In the genomic region with DNA sequence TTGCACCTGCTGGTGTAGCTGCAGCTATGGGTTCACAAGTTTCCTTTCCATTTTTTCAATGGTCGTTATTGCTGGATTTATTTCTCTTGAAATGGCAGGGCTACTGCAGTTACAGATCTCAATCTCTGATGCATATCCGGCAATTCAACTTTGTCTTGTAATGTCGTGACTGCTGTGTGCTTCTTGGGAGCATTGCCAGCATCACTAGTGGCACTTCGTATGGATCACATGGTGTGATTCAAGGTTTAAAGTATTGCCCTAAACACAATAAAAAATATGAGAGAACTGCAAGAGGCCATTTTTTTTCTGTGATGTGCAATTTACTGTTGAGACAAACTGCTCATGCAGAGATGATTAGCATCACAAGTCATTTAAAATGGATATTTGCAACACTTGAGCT, we compare ENCODE assay signal across 26 cellular contexts.
DNase-seq lines count a peak whose midpoint lies in the region; ATAC-seq and TF ChIP-seq lines count a peak whose summit lies in the region.
"Had no signal": no experiment of that assay in that cellular context is flagged by ENCODE, and none has a peak within 500 bp of the region (broad histone marks: within the 10 kb centered on the region; RNA-seq: fewer than 3 reads in every experiment).

No MANE protein-coding gene starts in this region.

- TF ChIP-seq POLR2A in gastroesophageal sphincter (IDR thresholded peaks at IDR 0.05): no peak

- peaks cover 5 to 13% of the 10 kb centered on the region in 2 donors for H3K9me3 Mint-ChIP-seq in activated naive CD4-positive, alpha-beta T cell treated with anti-CD3 and anti-CD28 coated beads, Interleukin-2, amount 50 U/mL, for 72 hours
- H3K9me3 Mint-ChIP-seq: activated CD4-positive, alpha-beta T cell treated with anti-CD3 and anti-CD28 coated beads, Interleukin-2, amount 10 ng/mL, durations not matched to agents 7 days and 5 days had no signal

- no peak overlapping the region for H3K4me3 ChIP-seq in gastroesophageal sphincter
- H3K4me3 ChIP-seq: right lobe of liver had no signal

- H3K9me3 ChIP-seq in gastroesophageal sphincter: no peaks in the 10 kb centered on the region
- H3K9me3 ChIP-seq: BE2C, right lobe of liver had no signal

- H3K27me3 ChIP-seq in gastroesophageal sphincter: no peaks in the 10 kb centered on the region
- H3K27me3 ChIP-seq: BE2C, right lobe of liver had no signal

- H3K27ac Mint-ChIP-seq in activated naive CD4-positive, alpha-beta T cell treated with anti-CD3 and anti-CD28 coated beads, Interleukin-2, amount 50 U/mL, for 72 hours: no peak overlapping the region
- H3K27ac Mint-ChIP-seq: activated CD4-positive, alpha-beta T cell treated with anti-CD3 and anti-CD28 coated beads, Interleukin-2, amount 10 ng/mL, durations not matched to agents 7 days and 5 days; activated CD8-positive, alpha-beta memory T cell treated with anti-CD3 and anti-CD28 coated beads, Interleukin-2, amount 10 ng/mL, durations not matched to agents 7 days and 5 days; HFFc6; IgD-negative memory B cell; type B pancreatic cell; WTC11 had no signal

- intact Hi-C loops in left colon (cut with DNase I, micrococcal nuclease): no loop called here

- TF ChIP-seq CTCF in gastroesophageal sphincter (IDR thresholded peaks at IDR 0.05): no peak

- ATAC-seq in left colon (peak; percentile 85), gastroesophageal sphincter (no peak)
- ATAC-seq in activated naive CD4-positive, alpha-beta T cell treated with anti-CD3 and anti-CD28 coated beads, Interleukin-2, amount 50 U/mL, for 72 hours: no peak
- ATAC-seq: activated CD8-positive, alpha-beta memory T cell treated with anti-CD3 and anti-CD28 coated beads, Interleukin-2, amount 10 ng/mL, durations not matched to agents 7 days and 5 days; right lobe of liver; WTC11 had no signal

- WGBS in gastroesophageal sphincter (ENCODE audit: low coverage in 1 of 2), 2 donors: 79 to 90% methylated on average over 2 to 4 of the region's 4 CpGs

- H3K36me3 ChIP-seq in gastroesophageal sphincter: no peaks in the 10 kb centered on the region
- H3K36me3 ChIP-seq: BE2C, right lobe of liver had no signal

- H3K4me1 ChIP-seq in gastroesophageal sphincter: no peaks in the 10 kb centered on the region
- H3K4me1 ChIP-seq: parathyroid adenoma, right lobe of liver had no signal

- no peaks in the 10 kb centered on the region for H3K36me3 Mint-ChIP-seq in activated naive CD4-positive, alpha-beta T cell treated with anti-CD3 and anti-CD28 coated beads, Interleukin-2, amount 50 U/mL, for 72 hours
- H3K36me3 Mint-ChIP-seq: activated CD8-positive, alpha-beta memory T cell treated with anti-CD3 and anti-CD28 coated beads, Interleukin-2, amount 10 ng/mL, durations not matched to agents 7 days and 5 days; IgD-negative memory B cell; type B pancreatic cell; WTC11 had no signal

- no peak for TF ChIP-seq EP300 in gastroesophageal sphincter (IDR thresholded peaks at IDR 0.05)

- DNase-seq in DMS153 (lab: John Stamatoyannopoulos, UW) (peak; percentile 77), NCI-H1417 (lab: John Stamatoyannopoulos, UW) (peak; percentile 29 to 89 (median 77)), RPMI7951 (ENCODE audit: low read depth) (peak; percentile 24), left colon (peak in 1 of 2 donors; percentile 40), NCI-H146 (lab: John Stamatoyannopoulos, UW) (no peak), NCI-H2029 treated with DMSO at 0.1 percent for 48 hours (lab: John Stamatoyannopoulos, UW) (no peak)
- DNase-seq in activated naive CD4-positive, alpha-beta T cell treated with anti-CD3 and anti-CD28 coated beads, Interleukin-2, amount 50 U/mL, for 72 hours (ENCODE audit: low spot score in 2 of 2): no peak
- DNase-seq: ACHN; activated CD4-positive, alpha-beta T cell treated with anti-CD3 and anti-CD28 coated beads, Interleukin-2, amount 10 ng/mL, durations not matched to agents 7 days and 5 days; activated CD8-positive, alpha-beta memory T cell treated with anti-CD3 and anti-CD28 coated beads, Interleukin-2, amount 10 ng/mL, durations not matched to agents 7 days and 5 days; activated naive CD4-positive, alpha-beta T cell; activated T-cell treated with anti-CD3 and anti-CD28 coated beads, Interleukin-2, amount 50 U/mL, for 48 hours; BE2C; GOT3; HFFc6; MM.1S; NCI-H1694; NCI-H82; right lobe of liver; stimulated activated CD4-positive, alpha-beta T cell treated with anti-CD3 and anti-CD28 coated beads, Interleukin-12 subunit alpha, Interleukin-12 subunit beta, amount 100 ng/mL, for 4 hours; stimulated activated CD4-positive, alpha-beta T cell treated with anti-CD3 and anti-CD28 coated beads, Interleukin-4, amount 100 ng/mL, for 1 hour had no signal

- H3K27ac ChIP-seq in gastroesophageal sphincter: no peak overlapping the region
- H3K27ac ChIP-seq: parathyroid adenoma, right lobe of liver had no signal

Comparison
In these comparisons a context has a peak if more than half of its experiments do, and no peak if none do; other contexts are left out.
1. DNase-seq: peak in DMS153 (single experiment), NCI-H1417 (3 of 3) and RPMI7951 (single experiment); none in NCI-H146 (single experiment), activated naive CD4-positive, alpha-beta T cell treated with anti-CD3 and anti-CD28 coated beads, Interleukin-2, amount 50 U/mL, for 72 hours (0 of 2) and NCI-H2029 treated with DMSO at 0.1 percent for 48 hours (single experiment).